Comparison of ENCODE assay signal across 24 cellular contexts in genomic region chr17:14067347-14067746, GRCh38.
"Had no signal": no experiment of that assay in that cellular context is flagged by ENCODE, and none has a peak within 500 bp of the region (broad histone marks: within the 10 kb centered on the region; RNA-seq: fewer than 3 reads in every experiment).

No MANE protein-coding gene starts in this region.

- H3K27me3 Mint-ChIP-seq: activated naive CD8-positive, alpha-beta T cell treated with anti-CD3 and anti-CD28 coated beads, Interleukin-2, amount 10 ng/mL, durations not matched to agents 7 days and 5 days; effector memory CD8-positive, alpha-beta T cell; progenitor cell of endocrine pancreas; T-helper 17 cell had no signal

- H3K36me3 ChIP-seq: gastroesophageal sphincter, right lobe of liver had no signal

- H2AFZ ChIP-seq: hepatocyte had no signal

- H3K9me3 Mint-ChIP-seq: effector memory CD8-positive, alpha-beta T cell had no signal

- H3K27ac Mint-ChIP-seq: brain, nephron, progenitor cell of endocrine pancreas, T-helper 17 cell had no signal

- H3K27me3 ChIP-seq: ascending aorta, gastroesophageal sphincter, hepatocyte, right lobe of liver, tibial nerve had no signal

- DNase-seq: activated CD4-positive, alpha-beta T cell treated with anti-CD3 and anti-CD28 coated beads for 1 hour; activated CD4-positive, alpha-beta T cell treated with anti-CD3 and anti-CD28 coated beads, Interleukin-2, amount 50 U/mL, for 1 hour; activated CD8-positive, alpha-beta memory T cell treated with anti-CD3 and anti-CD28 coated beads for 24 hours; activated effector memory CD4-positive, alpha-beta T cell treated with Interleukin-2 at 50 U/mL for 16 hours; activated naive CD4-positive, alpha-beta T cell treated with Interleukin-2 at 50 U/mL for 16 hours; activated naive CD8-positive, alpha-beta T cell treated with anti-CD3 and anti-CD28 coated beads, Interleukin-2, amount 10 ng/mL, durations not matched to agents 7 days and 5 days; caudate nucleus; cortex of kidney; effector memory CD8-positive, alpha-beta T cell; islet precursor cell; mammary epithelial cell; right lobe of liver; stimulated activated CD4-positive, alpha-beta T cell treated with anti-CD3 and anti-CD28 coated beads, Interleukin-2, amount 100 ng/mL, for 48 hours; stimulated activated naive CD4-positive, alpha-beta T cell treated with Interleukin-2 at 50 U/mL for 16 hours; T-helper 17 cell; T1000; WERI-Rb-1 had no signal

- H3K27ac ChIP-seq: ascending aorta, gastroesophageal sphincter, hepatocyte, right lobe of liver, tibial nerve, WERI-Rb-1 had no signal

- ATAC-seq: effector memory CD8-positive, alpha-beta T cell; gastroesophageal sphincter; right lobe of liver; T-helper 17 cell had no signal

- H3K9me3 ChIP-seq: ascending aorta, gastroesophageal sphincter, right lobe of liver had no signal

- H3K4me3 ChIP-seq: gastroesophageal sphincter, hepatocyte, right lobe of liver, tibial nerve had no signal
